Comparison of ENCODE assay signal across 10 cellular contexts in genomic region chr20:59033093-59033492, GRCh38. TPM values are rescaled to one million over a fixed set of nuclear protein-coding genes. Genes with fewer than 3 reads are reported as not detected.
DNase-seq lines count a peak whose midpoint lies in the region; ATAC-seq and TF ChIP-seq lines count a peak whose summit lies in the region.
"Had no signal": no experiment of that assay in that cellular context is flagged by ENCODE, and none has a peak within 500 bp of the region (broad histone marks: within the 10 kb centered on the region; RNA-seq: fewer than 3 reads in every experiment).

No MANE protein-coding gene starts in this region.

- no peak overlapping the region for H2AFZ ChIP-seq in neural cell (ENCODE audit: low read depth, low read length)

- no peak for DNase-seq in CD14-positive monocyte (ENCODE audit: low spot score)
- no peak for DNase-seq in MG63
- DNase-seq in cerebellum (ENCODE audit: low spot score): no peak
- DNase-seq in NCI-H2171 treated with DMSO at 0.1 percent for 48 hours (lab: John Stamatoyannopoulos, UW): no peak
- DNase-seq in GM19240 (ENCODE audit: insufficient read length, low spot score): no peak
- DNase-seq: testis had no signal

- H3K27me3 ChIP-seq in MG63: no peaks in the 10 kb centered on the region
- H3K27me3 ChIP-seq in neural cell (ENCODE audit: insufficient read depth, low read depth, low read length): no peaks in the 10 kb centered on the region
- H3K27me3 ChIP-seq: testis had no signal

- peak overlapping the region; percentile 63 for H3K9ac ChIP-seq in neural cell (ENCODE audit: low read length)

- peaks cover 30% of the 10 kb centered on the region for H3K79me2 ChIP-seq in neural cell (replicated peaks; ENCODE audit: insufficient read depth, low read length)

- H4K20me1 ChIP-seq in neural cell (ENCODE audit: insufficient read depth): no peaks in the 10 kb centered on the region

- TF ChIP-seq RAD21 in neural cell (conservative IDR thresholded peaks at IDR 0.05): no peak

- intact Hi-C loops in CD14-positive monocyte (cut with micrococcal nuclease): loop anchor here (2.0 to 10.0 kb wide), 5 partner anchors 24 to 141 kb away; partner anchors contain the start of gene NELFCD (in 1 of the 2)
- intact Hi-C loops in dendritic cell treated with granulocyte-macrophage colony-stimulating factor and Interleukin-4, amounts not matched to agents 40 ng/mL and 50 ng/mL, for 4 days (cut with micrococcal nuclease): loop anchor here (5.0 to 10.0 kb wide), 3 partner anchors 48 to 381 kb away; partner anchors contain the start of genes NELFCD and STX16

- H3K9me3 ChIP-seq in MG63: no peaks in the 10 kb centered on the region
- H3K9me3 ChIP-seq in neural cell (ENCODE audit: low read length): no peaks in the 10 kb centered on the region
- H3K9me3 ChIP-seq: testis had no signal

- no peak for ATAC-seq in GM21576 (IDR thresholded peaks at IDR 0.05; ENCODE audit: unreplicated experiment)

- TF ChIP-seq CTCF in CD14-positive monocyte (IDR thresholded peaks at IDR 0.05): no peak
- no peak for TF ChIP-seq CTCF in neural cell (IDR thresholded peaks at IDR 0.05; ENCODE audit: poor library complexity, severe bottlenecking)

- no peaks in the 10 kb centered on the region for H3F3A ChIP-seq in neural cell (ENCODE audit: insufficient read depth, low read length, poor library complexity, severe bottlenecking)

- TF ChIP-seq EP300 in neural cell (conservative IDR thresholded peaks at IDR 0.05; ENCODE audit: poor library complexity, severe bottlenecking): no peak

- H3K27me3 Mint-ChIP-seq in CD14-positive monocyte (ENCODE audit: low read depth in 3 of 3): peaks cover 0 to 2% (median 0%) of the 10 kb centered on the region in 3 donors
- H3K27me3 Mint-ChIP-seq in dendritic cell treated with granulocyte-macrophage colony-stimulating factor and Interleukin-4, amounts not matched to agents 40 ng/mL and 50 ng/mL, for 4 days: no peaks in the 10 kb centered on the region

- H3K36me3 ChIP-seq in MG63 (peaks cover 75% of the 10 kb centered on the region), neural cell (ENCODE audit: insufficient read depth, low read length) (peaks cover 9% of the 10 kb centered on the region)

- peaks cover 37% of the 10 kb centered on the region for H3K4me1 Mint-ChIP-seq in CD14-positive monocyte
- peaks cover 30% of the 10 kb centered on the region for H3K4me1 Mint-ChIP-seq in dendritic cell treated with granulocyte-macrophage colony-stimulating factor and Interleukin-4, amounts not matched to agents 40 ng/mL and 50 ng/mL, for 4 days (ENCODE audit: low read depth)

- H3K27ac ChIP-seq in neural cell (ENCODE audit: low read length): no peak overlapping the region

- peak overlapping the region; percentile 50 for H3K4me2 ChIP-seq in neural cell (ENCODE audit: low read length)

- H3K9me3 Mint-ChIP-seq in CD14-positive monocyte: no peaks in the 10 kb centered on the region
- no peaks in the 10 kb centered on the region for H3K9me3 Mint-ChIP-seq in dendritic cell treated with granulocyte-macrophage colony-stimulating factor and Interleukin-4, amounts not matched to agents 40 ng/mL and 50 ng/mL, for 4 days

- no peaks in the 10 kb centered on the region for H3K9me2 ChIP-seq in neural cell (ENCODE audit: insufficient read depth, low read length)

- peak overlapping the region; percentile 84 to 93 for H3K4me3 Mint-ChIP-seq in CD14-positive monocyte
- peak overlapping the region; percentile 93 for H3K4me3 Mint-ChIP-seq in dendritic cell treated with granulocyte-macrophage colony-stimulating factor and Interleukin-4, amounts not matched to agents 40 ng/mL and 50 ng/mL, for 4 days

- H3K27ac Mint-ChIP-seq in CD14-positive monocyte: peak overlapping the region in 6 of 7 donors; percentile 90 to 94 (median 93)
- H3K27ac Mint-ChIP-seq in dendritic cell treated with granulocyte-macrophage colony-stimulating factor and Interleukin-4, amounts not matched to agents 40 ng/mL and 50 ng/mL, for 4 days: peak overlapping the region; percentile 98

- peaks cover 64 to 67% of the 10 kb centered on the region in 2 donors for H3K36me3 Mint-ChIP-seq in CD14-positive monocyte
- H3K36me3 Mint-ChIP-seq in dendritic cell treated with granulocyte-macrophage colony-stimulating factor and Interleukin-4, amounts not matched to agents 40 ng/mL and 50 ng/mL, for 4 days (ENCODE audit: low read depth): peaks cover 82% of the 10 kb centered on the region

- H3K4me3 ChIP-seq in MG63 (peak overlapping the region; percentile 91), neural cell (ENCODE audit: low read length) (peak overlapping the region; percentile 84)

TF ChIP-seq in neural cell, 6 proteins besides CTCF, POLR2A, EP300 and RAD21:
- no peak for TF ChIP-seq POLR2AphosphoS5 (IDR thresholded peaks at IDR 0.05)
- TF ChIP-seq, protein P1, sequence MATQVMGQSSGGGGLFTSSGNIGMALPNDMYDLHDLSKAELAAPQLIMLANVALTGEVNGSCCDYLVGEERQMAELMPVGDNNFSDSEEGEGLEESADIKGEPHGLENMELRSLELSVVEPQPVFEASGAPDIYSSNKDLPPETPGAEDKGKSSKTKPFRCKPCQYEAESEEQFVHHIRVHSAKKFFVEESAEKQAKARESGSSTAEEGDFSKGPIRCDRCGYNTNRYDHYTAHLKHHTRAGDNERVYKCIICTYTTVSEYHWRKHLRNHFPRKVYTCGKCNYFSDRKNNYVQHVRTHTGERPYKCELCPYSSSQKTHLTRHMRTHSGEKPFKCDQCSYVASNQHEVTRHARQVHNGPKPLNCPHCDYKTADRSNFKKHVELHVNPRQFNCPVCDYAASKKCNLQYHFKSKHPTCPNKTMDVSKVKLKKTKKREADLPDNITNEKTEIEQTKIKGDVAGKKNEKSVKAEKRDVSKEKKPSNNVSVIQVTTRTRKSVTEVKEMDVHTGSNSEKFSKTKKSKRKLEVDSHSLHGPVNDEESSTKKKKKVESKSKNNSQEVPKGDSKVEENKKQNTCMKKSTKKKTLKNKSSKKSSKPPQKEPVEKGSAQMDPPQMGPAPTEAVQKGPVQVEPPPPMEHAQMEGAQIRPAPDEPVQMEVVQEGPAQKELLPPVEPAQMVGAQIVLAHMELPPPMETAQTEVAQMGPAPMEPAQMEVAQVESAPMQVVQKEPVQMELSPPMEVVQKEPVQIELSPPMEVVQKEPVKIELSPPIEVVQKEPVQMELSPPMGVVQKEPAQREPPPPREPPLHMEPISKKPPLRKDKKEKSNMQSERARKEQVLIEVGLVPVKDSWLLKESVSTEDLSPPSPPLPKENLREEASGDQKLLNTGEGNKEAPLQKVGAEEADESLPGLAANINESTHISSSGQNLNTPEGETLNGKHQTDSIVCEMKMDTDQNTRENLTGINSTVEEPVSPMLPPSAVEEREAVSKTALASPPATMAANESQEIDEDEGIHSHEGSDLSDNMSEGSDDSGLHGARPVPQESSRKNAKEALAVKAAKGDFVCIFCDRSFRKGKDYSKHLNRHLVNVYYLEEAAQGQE (IDR thresholded peaks at IDR 0.05; ENCODE audit: borderline replicate concordance): no peak
- TF ChIP-seq MXI1 (conservative IDR thresholded peaks at IDR 0.05; ENCODE audit: poor library complexity, severe bottlenecking): no peak
- no peak for TF ChIP-seq EZH2 (IDR thresholded peaks at IDR 0.05; ENCODE audit: borderline replicate concordance, insufficient read depth, low read length, poor library complexity, severe bottlenecking)
- no peak for TF ChIP-seq SMC3 (conservative IDR thresholded peaks at IDR 0.05; ENCODE audit: poor library complexity)
- TF ChIP-seq TAF1 (IDR thresholded peaks at IDR 0.05; ENCODE audit: low read depth): no peak

RNA-seq across cellular contexts. Expression of gene ATP5F1E, which starts 1.0 kb away (rescaled TPM):
- polyA plus RNA-seq in CD14-positive monocyte: 100 to 1,000 TPM; 102 to 105 TPM
- total RNA-seq in MG63 (2014; rRNA removed; shearing (Covaris generic); ENCODE audit: low replicate concordance): 32.4 and 44.2 TPM in 2 replicates
- polyA plus RNA-seq in neural cell: 133 and 136 TPM in 2 replicates
- polyA minus RNA-seq in neural cell: 37.3 and 44.1 TPM in 2 replicates
- 25.3 TPM for total RNA-seq in cerebellum

RNA-seq across cellular contexts. Expression of gene PRELID3B, which starts 9.5 kb away (rescaled TPM):
- 10 to 100 TPM; 16.9 to 21.0 TPM for polyA plus RNA-seq in CD14-positive monocyte
- 177 and 205 TPM in 2 replicates for total RNA-seq in MG63 (2014; rRNA removed; shearing (Covaris generic); ENCODE audit: low replicate concordance)
- polyA plus RNA-seq in neural cell: 38.5 and 50.5 TPM in 2 replicates
- 36.1 and 38.5 TPM in 2 replicates for polyA minus RNA-seq in neural cell
- total RNA-seq in cerebellum: 51.7 TPM

RNA-seq across cellular contexts. Expression of gene TUBB1, which starts 13.9 kb away (rescaled TPM):
- 1 to 10 TPM; 2.4 to 3.1 TPM for polyA plus RNA-seq in CD14-positive monocyte
- total RNA-seq in MG63 (2014; rRNA removed; shearing (Covaris generic); ENCODE audit: low replicate concordance): not detected in 2 replicates
- not detected in 2 replicates for polyA plus RNA-seq in neural cell
- polyA minus RNA-seq in neural cell: not detected in 2 replicates
- total RNA-seq in cerebellum: 1.2 TPM
- total RNA-seq: HT1080 had no signal

RNA-seq across cellular contexts. Expression of gene CTSZ, which starts 26.0 kb away (rescaled TPM):
- polyA plus RNA-seq in CD14-positive monocyte: 10 to 100 TPM; 62.6 to 86.4 TPM
- total RNA-seq in MG63 (2014; rRNA removed; shearing (Covaris generic); ENCODE audit: low replicate concordance): 445 and 487 TPM in 2 replicates
- polyA plus RNA-seq in neural cell: 0.31 and 0.78 TPM in 2 replicates
- polyA minus RNA-seq in neural cell: not detected in 2 replicates
- 14.1 TPM for total RNA-seq in cerebellum

RNA-seq across cellular contexts. Expression of gene NELFCD, which starts 52.0 kb away (rescaled TPM):
- 10 to 100 TPM; 49.0 to 50.1 TPM for polyA plus RNA-seq in CD14-positive monocyte
- 72.4 and 80.7 TPM in 2 replicates for total RNA-seq in MG63 (2014; rRNA removed; shearing (Covaris generic); ENCODE audit: low replicate concordance)
- 88.7 and 104 TPM in 2 replicates for polyA plus RNA-seq in neural cell
- 51.4 and 57.7 TPM in 2 replicates for polyA minus RNA-seq in neural cell
- total RNA-seq in cerebellum: 52.6 TPM
